Comparison of ENCODE assay signal across 8 cellular contexts in genomic region chr1:85328713-85329376, GRCh38. TPM values are rescaled to one million over a fixed set of nuclear protein-coding genes. Genes with fewer than 3 reads are reported as not detected.
A peak's percentile ranks its signal among the peaks of the same experiment; 100 is the strongest.
DNase-seq lines count a peak whose midpoint lies in the region; ATAC-seq and TF ChIP-seq lines count a peak whose summit lies in the region.

No MANE protein-coding gene starts in this region.

- H3K9me3 ChIP-seq in GM23248 (ENCODE audit: low read depth) = peaks cover 6% of the 10 kb centered on the region
- no peaks in the 10 kb centered on the region for H3K9me3 ChIP-seq in sigmoid colon

- peak; percentile 95 for DNase-seq in GM23248
- peak; percentile 92 for DNase-seq in SW480 (ENCODE audit: low spot score)
- DNase-seq in left cardiac atrium = no peak
- no peak for DNase-seq in sigmoid colon
- no peak for DNase-seq in NCI-H2029 treated with DMSO at 0.1 percent for 48 hours (lab: John Stamatoyannopoulos, UW)
- no peak for DNase-seq in stimulated activated CD4-positive, alpha-beta T cell treated with anti-CD3 and anti-CD28 coated beads, Interleukin-2, amount 100 ng/mL, for 24 hours
- no peak for DNase-seq in activated CD8-positive, alpha-beta memory T cell treated with anti-CD3 and anti-CD28 coated beads, Interleukin-2, amount 10 ng/mL, durations not matched to agents 7 days and 5 days

- intact Hi-C loops in left cardiac atrium (cut with DNase I) = no loop called here
- intact Hi-C loops in sigmoid colon (cut with DNase I) = no loop called here

- no peak overlapping the region for H2AFZ ChIP-seq in GM23248

- no peak overlapping the region for H3K27ac Mint-ChIP-seq in activated CD8-positive, alpha-beta memory T cell treated with anti-CD3 and anti-CD28 coated beads, Interleukin-2, amount 10 ng/mL, durations not matched to agents 7 days and 5 days

- 0% methylated on average over 3 of the region's 3 CpGs for WGBS in GM23248 (ENCODE audit: low coverage in 1 of 2, low lambda C conversion rate in 2 of 2, missing lambda C conversion rate in 2 of 2), 2 experiments
- 70 to 73% methylated on average over 3 of the region's 3 CpGs for WGBS in sigmoid colon, 2 donors

- H3K36me3 Mint-ChIP-seq in activated CD8-positive, alpha-beta memory T cell treated with anti-CD3 and anti-CD28 coated beads, Interleukin-2, amount 10 ng/mL, durations not matched to agents 7 days and 5 days = no peaks in the 10 kb centered on the region

- H3K27me3 ChIP-seq in GM23248 (replicated peaks; ENCODE audit: insufficient read depth) (no peaks in the 10 kb centered on the region), sigmoid colon (no peaks in the 10 kb centered on the region)

- H4K20me1 ChIP-seq in GM23248 (ENCODE audit: insufficient read depth) = no peaks in the 10 kb centered on the region

- H3K27me3 Mint-ChIP-seq in activated CD8-positive, alpha-beta memory T cell treated with anti-CD3 and anti-CD28 coated beads, Interleukin-2, amount 10 ng/mL, durations not matched to agents 7 days and 5 days = peaks cover 67% of the 10 kb centered on the region

- H3K4me3 ChIP-seq in GM23248 (no peak overlapping the region), sigmoid colon (no peak overlapping the region)

- no peak overlapping the region for H3K4me3 Mint-ChIP-seq in activated CD8-positive, alpha-beta memory T cell treated with anti-CD3 and anti-CD28 coated beads, Interleukin-2, amount 10 ng/mL, durations not matched to agents 7 days and 5 days

- TF ChIP-seq EP300 in sigmoid colon (IDR thresholded peaks at IDR 0.05) = no peak

- no peaks in the 10 kb centered on the region for H3K9me2 ChIP-seq in GM23248 (ENCODE audit: insufficient read depth)

- H3K9ac ChIP-seq in GM23248 = peak overlapping the region; percentile 83

- in situ Hi-C loops in GM23248 (cut with MboI) = no loop called here

- no peak for TF ChIP-seq CTCF in sigmoid colon (IDR thresholded peaks at IDR 0.05)

- H3K4me1 ChIP-seq in GM23248 (ENCODE audit: insufficient read depth) = peaks cover 75% of the 10 kb centered on the region
- peaks cover 0 to 32% (median 23%) of the 10 kb centered on the region in 4 donors for H3K4me1 ChIP-seq in sigmoid colon

- H3K79me2 ChIP-seq in GM23248 (ENCODE audit: insufficient read depth) = peaks cover 68% of the 10 kb centered on the region

- ATAC-seq in left cardiac atrium = peak; percentile 36 to 74
- ATAC-seq in HG02970 (IDR thresholded peaks at IDR 0.05; ENCODE audit: low FRiP score, unreplicated experiment) = no peak
- no peak for ATAC-seq in activated CD8-positive, alpha-beta memory T cell treated with anti-CD3 and anti-CD28 coated beads, Interleukin-2, amount 10 ng/mL, durations not matched to agents 7 days and 5 days

- CTCF ChIA-PET in activated CD8-positive, alpha-beta memory T cell treated with anti-CD3 and anti-CD28 coated beads, Interleukin-2, amount 10 ng/mL, durations not matched to agents 7 days and 5 days (lab: Charles Lee) = no interaction called here

- no peak for TF ChIP-seq POLR2A in sigmoid colon (IDR thresholded peaks at IDR 0.05)

- peaks cover 87% of the 10 kb centered on the region for H3F3A ChIP-seq in GM23248 (ENCODE audit: insufficient read depth)

- H3K27ac ChIP-seq in GM23248 (peak overlapping the region; percentile 98), sigmoid colon (peak overlapping the region in 3 of 4 donors; percentile 22 to 54 (median 53))

- peaks cover 3% of the 10 kb centered on the region for H3K9me3 Mint-ChIP-seq in activated CD8-positive, alpha-beta memory T cell treated with anti-CD3 and anti-CD28 coated beads, Interleukin-2, amount 10 ng/mL, durations not matched to agents 7 days and 5 days (ENCODE audit: low read depth)

- no peaks in the 10 kb centered on the region for H3K4me1 Mint-ChIP-seq in activated CD8-positive, alpha-beta memory T cell treated with anti-CD3 and anti-CD28 coated beads, Interleukin-2, amount 10 ng/mL, durations not matched to agents 7 days and 5 days

- H3K36me3 ChIP-seq in GM23248 (ENCODE audit: low read depth) (peaks cover 6% of the 10 kb centered on the region; the same call in 1 of the 2 replicates), sigmoid colon (no peaks in the 10 kb centered on the region)

- peak overlapping the region; percentile 80 for H3K4me2 ChIP-seq in GM23248 (ENCODE audit: unreplicated experiment)

RNA-seq across cellular contexts. Expression of gene BCL10, which starts 52.4 kb away (rescaled TPM):
- total RNA-seq in GM23248 (2014; rRNA removed; shearing (Covaris generic)) = 45.5 and 51.4 TPM in 2 replicates
- polyA plus RNA-seq in GM23248 (2016; fragmentation: Nextera tagmentation; extraction: Ambion mirVana) = 70.7 and 74.2 TPM in 2 replicates
- total RNA-seq in left cardiac atrium = 10 to 100 TPM in 1 of 2 donors, 1 to 10 TPM in 1; 9.0 to 12.7 TPM
- 10 to 100 TPM in 2 of 4 donors, 1 to 10 TPM in 2; 6.7 to 14.2 (median 9.7) TPM for total RNA-seq in sigmoid colon
- polyA plus RNA-seq in sigmoid colon = 10 to 100 TPM; 33.6 to 49.7 (median 40.8) TPM
- 10 to 100 TPM; 23.9 to 26.9 TPM for total RNA-seq in activated CD8-positive, alpha-beta memory T cell treated with anti-CD3 and anti-CD28 coated beads, Interleukin-2, amount 10 ng/mL, durations not matched to agents 7 days and 5 days

Comparison
In these comparisons a context has a peak if more than half of its experiments do, and no peak if none do; other contexts are left out.
1. DNase-seq: peak in GM23248 (single experiment) and SW480 (single experiment); none in left cardiac atrium (single experiment), sigmoid colon (single experiment), NCI-H2029 treated with DMSO at 0.1 percent for 48 hours (single experiment), stimulated activated CD4-positive, alpha-beta T cell treated with anti-CD3 and anti-CD28 coated beads, Interleukin-2, amount 100 ng/mL, for 24 hours (0 of 2) and activated CD8-positive, alpha-beta memory T cell treated with anti-CD3 and anti-CD28 coated beads, Interleukin-2, amount 10 ng/mL, durations not matched to agents 7 days and 5 days (single experiment).
2. ATAC-seq: peak in left cardiac atrium (2 of 2); none in HG02970 (single experiment) and activated CD8-positive, alpha-beta memory T cell treated with anti-CD3 and anti-CD28 coated beads, Interleukin-2, amount 10 ng/mL, durations not matched to agents 7 days and 5 days (single experiment).